Comparison of ENCODE assay signal across 8 cellular contexts in genomic region chr11:75351541-75352416, GRCh38. TPM values are rescaled to one million over a fixed set of nuclear protein-coding genes. Genes with fewer than 3 reads are reported as not detected.
DNase-seq lines count a peak whose midpoint lies in the region; ATAC-seq and TF ChIP-seq lines count a peak whose summit lies in the region.

TSS of gene ARRB1 (minus strand) at chr11:75351661. CDS start at chr11:75351607, 54 bp downstream.

- peak; percentile 77 for DNase-seq in SIG-M5 treated with dmso at 0.1 percent for 504 hours (lab: John Stamatoyannopoulos, UW; ENCODE audit: unreplicated experiment)
- DNase-seq in SIG-M5 (lab: John Stamatoyannopoulos, UW): no peak
- peak; percentile 59 for DNase-seq in activated gamma-delta T cell (lab: John Stamatoyannopoulos, UW)
- peak in 1 of 2 donors; percentile 70 for DNase-seq in foreskin fibroblast
- DNase-seq in neural progenitor cell (ENCODE audit: low spot score): peak; percentile 83
- peak; percentile 30 to 47 for DNase-seq in tibial nerve (ENCODE audit: low spot score in 2 of 2)

- ATAC-seq in HG03378 (IDR thresholded peaks at IDR 0.05; ENCODE audit: unreplicated experiment): no peak

- H3K4me3 ChIP-seq in foreskin fibroblast (ENCODE audit: low read depth in 1 of 2, low read length in 2 of 2) (peak within 1 kb of the TSS; percentile 67 to 76), neural progenitor cell (peak within 1 kb of the TSS; percentile 79), tibial nerve (peak within 1 kb of the TSS; percentile 45 to 83 (median 68))

- peak within 1 kb of the TSS; percentile 94 for H3K27ac Mint-ChIP-seq in neural progenitor cell

- no peaks in the 10 kb centered on the region for H3K9me3 Mint-ChIP-seq in neural progenitor cell

- no peak within 1 kb of the TSS for H3K9ac ChIP-seq in neural progenitor cell

- H3K4me1 Mint-ChIP-seq in neural progenitor cell: peaks cover 26% of the 10 kb centered on the region

- peak within 1 kb of the TSS; percentile 88 for H3K4me3 Mint-ChIP-seq in neural progenitor cell

- peak within 1 kb of the TSS; percentile 99 for H2AFZ ChIP-seq in neural progenitor cell (replicated peaks)

- H3K79me2 ChIP-seq in neural progenitor cell (ENCODE audit: low read depth): no peaks in the 10 kb centered on the region

- H3K9me3 ChIP-seq in neural progenitor cell (ENCODE audit: low read depth) (no peaks in the 10 kb centered on the region), tibial nerve (no peaks in the 10 kb centered on the region)

- no peak for TF ChIP-seq EP300 in tibial nerve (IDR thresholded peaks at IDR 0.05)

- peaks cover 25% of the 10 kb centered on the region for H3F3A ChIP-seq in neural progenitor cell (ENCODE audit: low read depth)

- H3K4me1 ChIP-seq in neural progenitor cell (peaks cover 35% of the 10 kb centered on the region), tibial nerve (peaks cover 0 to 63% (median 35%) of the 10 kb centered on the region in 4 donors)

- TF ChIP-seq CTCF in foreskin fibroblast (IDR thresholded peaks at IDR 0.05; ENCODE audit: low read depth, low read length): no peak
- peak; percentile 17 for TF ChIP-seq CTCF in neural progenitor cell (IDR thresholded peaks at IDR 0.05)
- no peak for TF ChIP-seq CTCF in tibial nerve (IDR thresholded peaks at IDR 0.05)

- peaks cover 17% of the 10 kb centered on the region for H3K27me3 Mint-ChIP-seq in neural progenitor cell (ENCODE audit: insufficient read depth, low read depth)

- H3K36me3 ChIP-seq in neural progenitor cell (no peaks in the 10 kb centered on the region), tibial nerve (no peaks in the 10 kb centered on the region)

- 0 to 1% methylated on average over 37 to 46 of the region's 95 CpGs for WGBS in tibial nerve, 2 donors

- H3K27me3 ChIP-seq in neural progenitor cell (peaks cover 37% of the 10 kb centered on the region), tibial nerve (no peaks in the 10 kb centered on the region)

- H3K4me2 ChIP-seq in neural progenitor cell: peak within 1 kb of the TSS; percentile 100

- H3K36me3 Mint-ChIP-seq in neural progenitor cell: no peaks in the 10 kb centered on the region

- H4K20me1 ChIP-seq in neural progenitor cell (ENCODE audit: low read depth): no peaks in the 10 kb centered on the region

- peak in 1 of 2 donors; percentile 16 for TF ChIP-seq POLR2A in tibial nerve (IDR thresholded peaks at IDR 0.05)

- H3K27ac ChIP-seq in neural progenitor cell (no peak within 1 kb of the TSS), tibial nerve (peak within 1 kb of the TSS; percentile 67 to 95 (median 92))

TF ChIP-seq in PFSK-1, 5 proteins besides CTCF, POLR2A, EP300 and RAD21:
- TF ChIP-seq POLR2AphosphoS5 (IDR thresholded peaks at IDR 0.05; ENCODE audit: low read depth, low read length) (peak; percentile 26; the same call in 1 of the 2 replicates), TAF1 (IDR thresholded peaks at IDR 0.05; ENCODE audit: borderline replicate concordance, insufficient read depth, low read length) (0 out of 2 replicates have a peak, but pooled peaks have one; percentile 16), REST (IDR thresholded peaks at IDR 0.05; ENCODE audit: insufficient read depth in 1 of 2, low read depth in 2 of 2, low read length in 2 of 2) (no peak), SIN3A (IDR thresholded peaks at IDR 0.05; ENCODE audit: borderline replicate concordance, insufficient read depth, low read length) (no peak), FOXP2 (optimal IDR thresholded peaks at IDR 0.05; ENCODE audit: borderline replicate concordance, extremely low read depth, extremely low read length, insufficient read depth) (no peak)

RNA-seq across cellular contexts. Expression of gene ARRB1, which starts in this region (rescaled TPM):
- 34.0 TPM for polyA plus RNA-seq in PFSK-1 (2012; ENCODE audit: insufficient read length, low read depth)
- 1.0 and 1.8 TPM in 2 replicates for total RNA-seq in neural progenitor cell (ENCODE audit: low replicate concordance)
- total RNA-seq in tibial nerve: 10 to 100 TPM; 38.2 to 68.1 (median 45.8) TPM

Comparison
In these comparisons a context has a peak if more than half of its experiments do, and no peak if none do; other contexts are left out.
1. RNA of gene ARRB1 (total RNA-seq): 38.2 to 68.1 TPM in tibial nerve; 1.0 to 1.8 TPM in neural progenitor cell; every median in the first group is over 10 times any median in the second.
2. Peak in every context shown above with its lines, with median percentiles within 50 percentile points of each other: H3K4me3 ChIP-seq.